In the genomic region with DNA sequence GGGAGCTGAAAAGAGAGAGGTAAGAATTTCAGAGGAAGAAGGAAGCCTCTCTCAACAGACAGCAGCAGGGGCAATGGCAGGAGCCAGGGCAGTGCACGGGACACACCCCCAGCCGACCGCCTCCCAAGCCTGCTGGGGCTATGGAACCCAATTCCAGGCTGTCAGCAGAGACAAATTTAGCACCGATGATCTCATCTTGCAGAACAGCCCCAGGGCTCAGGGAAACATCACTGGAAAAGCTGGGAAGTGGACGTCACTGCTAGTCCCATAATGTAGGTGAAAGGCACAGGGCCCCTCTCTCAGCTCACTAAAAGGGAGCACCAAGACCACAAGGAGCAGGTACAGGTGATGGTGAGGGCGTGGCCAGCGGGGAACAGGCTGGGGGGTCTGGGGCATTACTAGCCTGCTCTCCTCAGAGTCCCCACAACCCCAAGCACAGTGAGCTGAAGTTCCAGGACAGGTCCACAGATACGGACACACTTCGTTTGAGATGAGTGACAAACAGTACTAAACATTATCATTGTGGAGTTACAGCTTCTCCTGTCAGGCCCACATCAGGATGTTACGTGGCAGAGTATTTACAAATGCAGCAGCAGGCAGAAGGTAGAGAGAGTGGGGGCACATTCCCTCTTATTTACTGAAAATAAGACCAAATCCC, we compare ENCODE assay signal across 12 cellular contexts.
A peak's percentile ranks its signal among the peaks of the same experiment; 100 is the strongest.
DNase-seq lines count a peak whose midpoint lies in the region; ATAC-seq lines count a peak whose summit lies in the region.
"Had no signal": no experiment of that assay in that cellular context is flagged by ENCODE, and none has a peak within 500 bp of the region (broad histone marks: within the 10 kb centered on the region; RNA-seq: fewer than 3 reads in every experiment).

No MANE protein-coding gene starts in this region.

- no peak overlapping the region for H3K4me2 ChIP-seq in mesenchymal stem cell (ENCODE audit: low read length, poor library complexity, severe bottlenecking)
- H3K4me2 ChIP-seq: BLaER1 had no signal

- H3K23ac ChIP-seq in mesenchymal stem cell (ENCODE audit: low read length in 2 of 2): no peak overlapping the region

- DNase-seq in A172 (ENCODE audit: low spot score) (peak; percentile 61), MG63 (peak; percentile 5), cerebellum (ENCODE audit: low spot score) (peak; percentile 45), mesenchymal stem cell (peak; percentile 56), RPMI8226 (no peak)
- DNase-seq: activated gamma-delta T cell treated with Interleukin-2 at 50 U/mL for 16 hours; NCI-H2081 treated with DMSO at 0.1 percent for 48 hours; stimulated activated CD4-positive, alpha-beta T cell treated with anti-CD3 and anti-CD28 coated beads, Interleukin-4, amount 100 ng/mL, for 24 hours had no signal

- no peak overlapping the region for H4K91ac ChIP-seq in mesenchymal stem cell (ENCODE audit: low read length)

- no peak for ATAC-seq in HG03025 (IDR thresholded peaks at IDR 0.05; ENCODE audit: low FRiP score, unreplicated experiment)
- ATAC-seq in HG03354 (IDR thresholded peaks at IDR 0.05; ENCODE audit: poor library complexity, severe bottlenecking, unreplicated experiment): no peak
- no peak for ATAC-seq in HG03139 (IDR thresholded peaks at IDR 0.05; ENCODE audit: unreplicated experiment)

- H2BK12ac ChIP-seq in mesenchymal stem cell (ENCODE audit: low read length in 2 of 2): no peak overlapping the region

- H2AK5ac ChIP-seq in mesenchymal stem cell (ENCODE audit: low read length, severe bottlenecking): no peak overlapping the region

- H3K4me1 ChIP-seq in mesenchymal stem cell (ENCODE audit: control insufficient read depth, insufficient read depth, low read depth, low read length): no peaks in the 10 kb centered on the region
- H3K4me1 ChIP-seq: BLaER1 had no signal

- no peak overlapping the region for H2BK5ac ChIP-seq in mesenchymal stem cell (ENCODE audit: low read depth, low read length, poor library complexity, severe bottlenecking)

- H3K36me3 ChIP-seq in MG63: no peaks in the 10 kb centered on the region
- peaks cover 0 to 5% of the 10 kb centered on the region in 2 experiments for H3K36me3 ChIP-seq in mesenchymal stem cell (ENCODE audit: control insufficient read depth in 1 of 2, insufficient read depth in 2 of 2, low read depth in 1 of 2, low read length in 2 of 2)
- H3K36me3 ChIP-seq: BLaER1 had no signal

- H3K4me3 ChIP-seq in MG63 (no peak overlapping the region), mesenchymal stem cell (ENCODE audit: insufficient read depth in 1 of 2, low read depth in 1 of 2, low read length in 2 of 2) (no peak overlapping the region)
- H3K4me3 ChIP-seq: BLaER1 had no signal

- H3K18ac ChIP-seq in mesenchymal stem cell (ENCODE audit: low read depth in 1 of 2, low read length in 2 of 2): peak overlapping the region in 1 of 2 experiments; percentile 56

- WGBS in mesenchymal stem cell: 30% methylated on average over 9 of the region's 10 CpGs

- no peaks in the 10 kb centered on the region for H3K79me1 ChIP-seq in mesenchymal stem cell (replicated peaks; ENCODE audit: low read length, poor library complexity, severe bottlenecking)

- no peak overlapping the region for H3K27ac ChIP-seq in mesenchymal stem cell (ENCODE audit: low read length, poor library complexity, severe bottlenecking)
- H3K27ac ChIP-seq: BLaER1 had no signal

- H2BK15ac ChIP-seq in mesenchymal stem cell (ENCODE audit: low read depth, poor library complexity, severe bottlenecking): no peak overlapping the region

- H4K8ac ChIP-seq in mesenchymal stem cell (ENCODE audit: low read length): no peak overlapping the region

- no peak overlapping the region for H2AFZ ChIP-seq in mesenchymal stem cell (ENCODE audit: low read depth, low read length)

- H3K9ac ChIP-seq in mesenchymal stem cell (ENCODE audit: low read length): peak overlapping the region; percentile 58
- H3K9ac ChIP-seq: BLaER1 had no signal

- H3K9me3 ChIP-seq in MG63 (no peaks in the 10 kb centered on the region), mesenchymal stem cell (ENCODE audit: control insufficient read depth, low read length) (no peaks in the 10 kb centered on the region)
- H3K9me3 ChIP-seq: BLaER1 had no signal

- H3K27me3 ChIP-seq in MG63 (peaks cover 7% of the 10 kb centered on the region), mesenchymal stem cell (ENCODE audit: control insufficient read depth in 1 of 2, insufficient read depth in 1 of 2, low read length in 2 of 2) (peaks cover 0 to 31% of the 10 kb centered on the region in 2 experiments)

- no peak overlapping the region for H3K14ac ChIP-seq in mesenchymal stem cell (ENCODE audit: low read length in 2 of 2)

- H2BK120ac ChIP-seq in mesenchymal stem cell (ENCODE audit: low read depth, low read length): no peak overlapping the region

- peak overlapping the region in 1 of 2 experiments; percentile 12 for H3K4ac ChIP-seq in mesenchymal stem cell (ENCODE audit: low read depth in 1 of 2, low read length in 2 of 2)
